ENCODE assay signal across 1 cellular context in the genomic region with DNA sequence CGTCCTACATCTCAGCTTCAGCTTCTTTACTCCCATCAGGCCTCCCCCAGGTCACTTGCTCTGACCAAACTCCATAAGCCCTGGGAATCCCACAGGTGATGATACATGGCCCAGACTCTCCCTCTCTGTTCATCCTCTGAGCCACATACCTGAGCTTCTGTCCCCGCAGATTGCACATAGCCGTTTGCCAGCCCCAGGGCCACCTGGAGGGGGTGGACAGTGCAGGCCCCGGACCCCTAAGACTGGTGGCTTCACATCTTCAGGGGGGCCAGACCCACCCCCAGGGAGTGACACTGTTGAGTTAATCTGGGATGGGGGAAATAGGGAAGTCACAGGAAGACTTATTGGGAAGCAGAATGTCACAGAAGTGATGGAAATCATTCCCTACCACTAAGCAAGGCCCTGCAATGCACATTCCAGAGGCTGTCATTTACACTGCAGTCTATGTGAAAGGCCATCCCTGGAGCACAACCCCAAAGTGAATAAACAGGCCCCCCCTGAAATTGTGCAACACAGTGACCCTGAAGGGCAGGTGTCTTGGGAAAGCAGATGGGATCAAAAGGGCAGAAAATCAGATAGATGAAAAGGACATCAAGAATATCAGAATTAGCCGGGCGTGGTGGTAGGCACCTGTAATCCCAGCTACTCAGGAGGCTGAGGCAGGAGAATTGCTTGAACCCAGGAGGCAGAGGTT.
TF ChIP-seq lines count a peak whose summit lies in the region.

No MANE protein-coding gene starts in this region.

TF ChIP-seq in HepG2, 621 proteins besides CTCF, POLR2A, EP300 and RAD21 (continued from another document and continues in another):
- TF ChIP-seq GATAD1 (CRISPR knock-in tag; IDR thresholded peaks at IDR 0.05) (peak; percentile 81), ZNF335 (CRISPR knock-in tag; IDR thresholded peaks at IDR 0.05) (peak; percentile 82; the same call in 1 of the 2 replicates), BHLHE40 (IDR thresholded peaks at IDR 0.05; ENCODE audit: low read length) (peak; percentile 65; the same call in 1 of the 2 replicates), CEBPB (IDR thresholded peaks at IDR 0.05; ENCODE audit: borderline replicate concordance, low read depth, low read length) (peak; percentile 99), GABPB1 (CRISPR knock-in tag; IDR thresholded peaks at IDR 0.05) (peak; percentile 64; the same call in 1 of the 2 replicates), CREB1 (IDR thresholded peaks at IDR 0.05) (peak; percentile 23; the same call in 1 of the 2 replicates), CREB1 (CRISPR knock-in tag; IDR thresholded peaks at IDR 0.05) (no peak), ZNF12 (CRISPR knock-in tag; IDR thresholded peaks at IDR 0.05) (peak; percentile 80; the same call in 1 of the 2 replicates), POLR2AphosphoS5 (IDR thresholded peaks at IDR 0.05; ENCODE audit: low read depth, low read length) (no peak), ZNF839 (CRISPR knock-in tag; IDR thresholded peaks at IDR 0.05; ENCODE audit: borderline replicate concordance) (no peak), TEAD2 (CRISPR knock-in tag; IDR thresholded peaks at IDR 0.05) (no peak), ETV6 (CRISPR knock-in tag; conservative IDR thresholded peaks at IDR 0.05) (no peak), SMC3 (IDR thresholded peaks at IDR 0.05; ENCODE audit: low read length) (peak; percentile 47), FOXA1 (IDR thresholded peaks at IDR 0.05) (peak; percentile 66; the same call in 1 of the 2 replicates), FOXA1 (CRISPR knock-in tag; IDR thresholded peaks at IDR 0.05) (peak; percentile 91), RAD51 (IDR thresholded peaks at IDR 0.05; ENCODE audit: borderline replicate concordance) (no peak), NR1H2 (CRISPR knock-in tag; IDR thresholded peaks at IDR 0.05; ENCODE audit: borderline replicate concordance, low read depth) (no peak), ZNF367 (CRISPR knock-in tag; IDR thresholded peaks at IDR 0.05; ENCODE audit: borderline replicate concordance) (no peak), ZNF30 (CRISPR knock-in tag; IDR thresholded peaks at IDR 0.05) (no peak), NFATC3 (CRISPR knock-in tag; IDR thresholded peaks at IDR 0.05) (no peak), ZNF501 (CRISPR knock-in tag; IDR thresholded peaks at IDR 0.05) (0 out of 2 replicates have a peak, but pooled peaks have one; percentile 61), IKZF4 (CRISPR knock-in tag; IDR thresholded peaks at IDR 0.05; ENCODE audit: borderline replicate concordance, low read depth, not compliant biosample characterization) (no peak), NCOR1 (IDR thresholded peaks at IDR 0.05; ENCODE audit: borderline replicate concordance, low read length) (peak; percentile 92; the same call in 1 of the 2 replicates), NCOA1 (CRISPR knock-in tag; IDR thresholded peaks at IDR 0.05) (no peak), ZNF652 (CRISPR knock-in tag; IDR thresholded peaks at IDR 0.05; ENCODE audit: borderline replicate concordance, low read depth) (peak; percentile 46; the same call in 1 of the 2 replicates), TSC22D2 (CRISPR knock-in tag; IDR thresholded peaks at IDR 0.05; ENCODE audit: borderline replicate concordance) (peak; percentile 80; the same call in 1 of the 2 replicates), FOXC1 (CRISPR knock-in tag; IDR thresholded peaks at IDR 0.05; ENCODE audit: borderline replicate concordance) (no peak), ZNF589 (CRISPR knock-in tag; conservative IDR thresholded peaks at IDR 0.05) (no peak), ZMYM3 (CRISPR knock-in tag; IDR thresholded peaks at IDR 0.05) (peak; percentile 84; the same call in 1 of the 2 replicates), ZNF24 (IDR thresholded peaks at IDR 0.05) (peak; percentile 62; the same call in 1 of the 2 replicates), HMG20B (CRISPR knock-in tag; conservative IDR thresholded peaks at IDR 0.05) (peak; percentile 96), SMAD9 (CRISPR knock-in tag; IDR thresholded peaks at IDR 0.05) (no peak)
- TF ChIP-seq, protein P1, sequence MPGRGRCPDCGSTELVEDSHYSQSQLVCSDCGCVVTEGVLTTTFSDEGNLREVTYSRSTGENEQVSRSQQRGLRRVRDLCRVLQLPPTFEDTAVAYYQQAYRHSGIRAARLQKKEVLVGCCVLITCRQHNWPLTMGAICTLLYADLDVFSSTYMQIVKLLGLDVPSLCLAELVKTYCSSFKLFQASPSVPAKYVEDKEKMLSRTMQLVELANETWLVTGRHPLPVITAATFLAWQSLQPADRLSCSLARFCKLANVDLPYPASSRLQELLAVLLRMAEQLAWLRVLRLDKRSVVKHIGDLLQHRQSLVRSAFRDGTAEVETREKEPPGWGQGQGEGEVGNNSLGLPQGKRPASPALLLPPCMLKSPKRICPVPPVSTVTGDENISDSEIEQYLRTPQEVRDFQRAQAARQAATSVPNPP (CRISPR knock-in tag; IDR thresholded peaks at IDR 0.05) = no peak
- TF ChIP-seq, protein P2, sequence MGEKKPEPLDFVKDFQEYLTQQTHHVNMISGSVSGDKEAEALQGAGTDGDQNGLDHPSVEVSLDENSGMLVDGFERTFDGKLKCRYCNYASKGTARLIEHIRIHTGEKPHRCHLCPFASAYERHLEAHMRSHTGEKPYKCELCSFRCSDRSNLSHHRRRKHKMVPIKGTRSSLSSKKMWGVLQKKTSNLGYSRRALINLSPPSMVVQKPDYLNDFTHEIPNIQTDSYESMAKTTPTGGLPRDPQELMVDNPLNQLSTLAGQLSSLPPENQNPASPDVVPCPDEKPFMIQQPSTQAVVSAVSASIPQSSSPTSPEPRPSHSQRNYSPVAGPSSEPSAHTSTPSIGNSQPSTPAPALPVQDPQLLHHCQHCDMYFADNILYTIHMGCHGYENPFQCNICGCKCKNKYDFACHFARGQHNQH (CRISPR knock-in tag; IDR thresholded peaks at IDR 0.05) = peak; percentile 81; the same call in 1 of the 2 replicates
- TF ChIP-seq, protein P3, sequence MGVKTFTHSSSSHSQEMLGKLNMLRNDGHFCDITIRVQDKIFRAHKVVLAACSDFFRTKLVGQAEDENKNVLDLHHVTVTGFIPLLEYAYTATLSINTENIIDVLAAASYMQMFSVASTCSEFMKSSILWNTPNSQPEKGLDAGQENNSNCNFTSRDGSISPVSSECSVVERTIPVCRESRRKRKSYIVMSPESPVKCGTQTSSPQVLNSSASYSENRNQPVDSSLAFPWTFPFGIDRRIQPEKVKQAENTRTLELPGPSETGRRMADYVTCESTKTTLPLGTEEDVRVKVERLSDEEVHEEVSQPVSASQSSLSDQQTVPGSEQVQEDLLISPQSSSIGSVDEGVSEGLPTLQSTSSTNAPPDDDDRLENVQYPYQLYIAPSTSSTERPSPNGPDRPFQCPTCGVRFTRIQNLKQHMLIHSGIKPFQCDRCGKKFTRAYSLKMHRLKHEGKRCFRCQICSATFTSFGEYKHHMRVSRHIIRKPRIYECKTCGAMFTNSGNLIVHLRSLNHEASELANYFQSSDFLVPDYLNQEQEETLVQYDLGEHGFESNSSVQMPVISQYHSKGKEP (CRISPR knock-in tag; IDR thresholded peaks at IDR 0.05) = no peak
- TF ChIP-seq, protein P4, sequence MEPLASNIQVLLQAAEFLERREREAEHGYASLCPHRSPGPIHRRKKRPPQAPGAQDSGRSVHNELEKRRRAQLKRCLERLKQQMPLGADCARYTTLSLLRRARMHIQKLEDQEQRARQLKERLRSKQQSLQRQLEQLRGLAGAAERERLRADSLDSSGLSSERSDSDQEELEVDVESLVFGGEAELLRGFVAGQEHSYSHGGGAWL (CRISPR knock-in tag; IDR thresholded peaks at IDR 0.05) = no peak
- TF ChIP-seq, protein P5, sequence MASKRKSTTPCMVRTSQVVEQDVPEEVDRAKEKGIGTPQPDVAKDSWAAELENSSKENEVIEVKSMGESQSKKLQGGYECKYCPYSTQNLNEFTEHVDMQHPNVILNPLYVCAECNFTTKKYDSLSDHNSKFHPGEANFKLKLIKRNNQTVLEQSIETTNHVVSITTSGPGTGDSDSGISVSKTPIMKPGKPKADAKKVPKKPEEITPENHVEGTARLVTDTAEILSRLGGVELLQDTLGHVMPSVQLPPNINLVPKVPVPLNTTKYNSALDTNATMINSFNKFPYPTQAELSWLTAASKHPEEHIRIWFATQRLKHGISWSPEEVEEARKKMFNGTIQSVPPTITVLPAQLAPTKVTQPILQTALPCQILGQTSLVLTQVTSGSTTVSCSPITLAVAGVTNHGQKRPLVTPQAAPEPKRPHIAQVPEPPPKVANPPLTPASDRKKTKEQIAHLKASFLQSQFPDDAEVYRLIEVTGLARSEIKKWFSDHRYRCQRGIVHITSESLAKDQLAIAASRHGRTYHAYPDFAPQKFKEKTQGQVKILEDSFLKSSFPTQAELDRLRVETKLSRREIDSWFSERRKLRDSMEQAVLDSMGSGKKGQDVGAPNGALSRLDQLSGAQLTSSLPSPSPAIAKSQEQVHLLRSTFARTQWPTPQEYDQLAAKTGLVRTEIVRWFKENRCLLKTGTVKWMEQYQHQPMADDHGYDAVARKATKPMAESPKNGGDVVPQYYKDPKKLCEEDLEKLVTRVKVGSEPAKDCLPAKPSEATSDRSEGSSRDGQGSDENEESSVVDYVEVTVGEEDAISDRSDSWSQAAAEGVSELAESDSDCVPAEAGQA (IDR thresholded peaks at IDR 0.05; ENCODE audit: low read depth) = 0 out of 2 replicates have a peak, but pooled peaks have one; percentile 11
- TF ChIP-seq, protein P5 (CRISPR knock-in tag; IDR thresholded peaks at IDR 0.05; ENCODE audit: borderline replicate concordance) = no peak
- TF ChIP-seq, protein P6, sequence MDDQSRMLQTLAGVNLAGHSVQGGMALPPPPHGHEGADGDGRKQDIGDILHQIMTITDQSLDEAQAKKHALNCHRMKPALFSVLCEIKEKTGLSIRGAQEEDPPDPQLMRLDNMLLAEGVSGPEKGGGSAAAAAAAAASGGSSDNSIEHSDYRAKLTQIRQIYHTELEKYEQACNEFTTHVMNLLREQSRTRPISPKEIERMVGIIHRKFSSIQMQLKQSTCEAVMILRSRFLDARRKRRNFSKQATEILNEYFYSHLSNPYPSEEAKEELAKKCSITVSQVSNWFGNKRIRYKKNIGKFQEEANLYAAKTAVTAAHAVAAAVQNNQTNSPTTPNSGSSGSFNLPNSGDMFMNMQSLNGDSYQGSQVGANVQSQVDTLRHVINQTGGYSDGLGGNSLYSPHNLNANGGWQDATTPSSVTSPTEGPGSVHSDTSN (CRISPR knock-in tag; IDR thresholded peaks at IDR 0.05; ENCODE audit: borderline replicate concordance) = no peak
- TF ChIP-seq, protein P7, sequence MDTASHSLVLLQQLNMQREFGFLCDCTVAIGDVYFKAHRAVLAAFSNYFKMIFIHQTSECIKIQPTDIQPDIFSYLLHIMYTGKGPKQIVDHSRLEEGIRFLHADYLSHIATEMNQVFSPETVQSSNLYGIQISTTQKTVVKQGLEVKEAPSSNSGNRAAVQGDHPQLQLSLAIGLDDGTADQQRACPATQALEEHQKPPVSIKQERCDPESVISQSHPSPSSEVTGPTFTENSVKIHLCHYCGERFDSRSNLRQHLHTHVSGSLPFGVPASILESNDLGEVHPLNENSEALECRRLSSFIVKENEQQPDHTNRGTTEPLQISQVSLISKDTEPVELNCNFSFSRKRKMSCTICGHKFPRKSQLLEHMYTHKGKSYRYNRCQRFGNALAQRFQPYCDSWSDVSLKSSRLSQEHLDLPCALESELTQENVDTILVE (CRISPR knock-in tag; IDR thresholded peaks at IDR 0.05) = peak; percentile 99
